ENCODE assay signal across 24 cellular contexts in genomic region chr10:127881262-127881661, GRCh38. TPM values are rescaled to one million over a fixed set of nuclear protein-coding genes. Genes with fewer than 3 reads are reported as not detected.
DNase-seq lines count a peak whose midpoint lies in the region; ATAC-seq, FAIRE-seq and TF ChIP-seq lines count a peak whose summit lies in the region.
"Had no signal": no experiment of that assay in that cellular context is flagged by ENCODE, and none has a peak within 500 bp of the region (broad histone marks: within the 10 kb centered on the region; RNA-seq: fewer than 3 reads in every experiment).

No MANE protein-coding gene starts in this region.

- H3K9ac ChIP-seq in colonic mucosa (ENCODE audit: low read depth in 2 of 2, low read length in 2 of 2) (peak overlapping the region in 1 of 2 donors; percentile 38), stomach smooth muscle (ENCODE audit: low read length in 2 of 2) (no peak overlapping the region)

- no peak for ATAC-seq in lung (ENCODE audit: insufficient read depth, low FRiP score)

- peaks cover 16% of the 10 kb centered on the region for H3K27me3 Mint-ChIP-seq in nephron progenitor cell (ENCODE audit: low read depth, poor library complexity)
- peaks cover 2% of the 10 kb centered on the region for H3K27me3 Mint-ChIP-seq in activated CD4-positive, alpha-beta T cell treated with anti-CD3 and anti-CD28 coated beads, Interleukin-2, amount 10 ng/mL, durations not matched to agents 24 days and 14 days
- H3K27me3 Mint-ChIP-seq: activated CD4-positive, alpha-beta T cell treated with anti-CD3 and anti-CD28 coated beads, Interleukin-2, amount 10 ng/mL, durations not matched to agents 7 days and 5 days had no signal

- DNase-seq in NCI-H526 (lab: John Stamatoyannopoulos, UW) (peak; percentile 84 to 92), colonic mucosa (peak; percentile 82), lung (ENCODE audit: low spot score) (peak; percentile 16), nephron progenitor cell (no peak), GM12891 (ENCODE audit: insufficient read length, low spot score) (no peak), GM10266 (ENCODE audit: extremely low spot score) (no peak)
- no peak for DNase-seq in activated CD4-positive, alpha-beta T cell treated with anti-CD3 and anti-CD28 coated beads, Interleukin-2, amount 10 ng/mL, durations not matched to agents 24 days and 14 days
- DNase-seq: activated CD4-positive, alpha-beta T cell treated with anti-CD3 and anti-CD28 coated beads, Interleukin-2, amount 10 ng/mL, durations not matched to agents 7 days and 5 days; activated naive CD4-positive, alpha-beta T cell treated with Interleukin-2 at 50 U/mL for 16 hours; BE2C; NCI-H1436; RPMI8226; stimulated activated CD8-positive, alpha-beta memory T cell treated with anti-CD3 and anti-CD28 coated beads, Interleukin-4, amount 100 ng/mL, for 48 hours had no signal

- H3K36me3 Mint-ChIP-seq in nephron progenitor cell (ENCODE audit: low read depth): no peaks in the 10 kb centered on the region
- no peaks in the 10 kb centered on the region for H3K36me3 Mint-ChIP-seq in activated CD4-positive, alpha-beta T cell treated with anti-CD3 and anti-CD28 coated beads, Interleukin-2, amount 10 ng/mL, durations not matched to agents 24 days and 14 days (ENCODE audit: low read depth)

- H3K27me3 ChIP-seq in colonic mucosa: no peaks in the 10 kb centered on the region
- no peaks in the 10 kb centered on the region for H3K27me3 ChIP-seq in lung (ENCODE audit: control insufficient read depth, insufficient read depth)
- peaks cover 0 to 3% of the 10 kb centered on the region in 2 donors for H3K27me3 ChIP-seq in stomach smooth muscle (ENCODE audit: control insufficient read depth in 1 of 2, insufficient read depth in 2 of 2, low read length in 2 of 2)
- H3K27me3 ChIP-seq: BE2C, suprapubic skin had no signal

- intact Hi-C loops in colonic mucosa (cut with DNase I): no loop called here
- intact Hi-C loops in activated CD4-positive, alpha-beta T cell treated with anti-CD3 and anti-CD28 coated beads, Interleukin-2, amount 10 ng/mL, durations not matched to agents 24 days and 14 days (cut with micrococcal nuclease): no loop called here

- no peak overlapping the region for H3K4me3 Mint-ChIP-seq in nephron progenitor cell
- H3K4me3 Mint-ChIP-seq in activated CD4-positive, alpha-beta T cell treated with anti-CD3 and anti-CD28 coated beads, Interleukin-2, amount 10 ng/mL, durations not matched to agents 24 days and 14 days: no peak overlapping the region
- H3K4me3 Mint-ChIP-seq: activated CD4-positive, alpha-beta T cell treated with anti-CD3 and anti-CD28 coated beads, Interleukin-2, amount 10 ng/mL, durations not matched to agents 7 days and 5 days had no signal

- no peak for TF ChIP-seq POLR2A in GM12891 (IDR thresholded peaks at IDR 0.05; ENCODE audit: low read depth, low read length)

- TF ChIP-seq CTCF in colonic mucosa (IDR thresholded peaks at IDR 0.05) (no peak), lung (IDR thresholded peaks at IDR 0.05; ENCODE audit: control extremely low read depth, extremely low read depth) (no peak), nephron progenitor cell (IDR thresholded peaks at IDR 0.05) (no peak), GM10266 (IDR thresholded peaks at IDR 0.05; ENCODE audit: control insufficient read depth, insufficient read depth, low read depth, missing control alignments) (no peak)

- no peaks in the 10 kb centered on the region for H3K9me3 Mint-ChIP-seq in nephron progenitor cell
- H3K9me3 Mint-ChIP-seq in activated CD4-positive, alpha-beta T cell treated with anti-CD3 and anti-CD28 coated beads, Interleukin-2, amount 10 ng/mL, durations not matched to agents 24 days and 14 days: no peaks in the 10 kb centered on the region
- H3K9me3 Mint-ChIP-seq: activated CD4-positive, alpha-beta T cell treated with anti-CD3 and anti-CD28 coated beads, Interleukin-2, amount 10 ng/mL, durations not matched to agents 7 days and 5 days had no signal

- H3K9me3 ChIP-seq in colonic mucosa (no peaks in the 10 kb centered on the region), lung (ENCODE audit: control insufficient read depth in 2 of 2, insufficient read depth in 1 of 2, low read length in 1 of 2) (no peaks in the 10 kb centered on the region), stomach smooth muscle (ENCODE audit: control insufficient read depth in 2 of 2, low read length in 2 of 2) (no peaks in the 10 kb centered on the region)
- H3K9me3 ChIP-seq: BE2C, suprapubic skin had no signal

- no peak for FAIRE-seq in GM12891 (lab: Jason Lieb, UNC)
- FAIRE-seq: astrocyte, colon, GM12892 had no signal

- H3K27ac ChIP-seq in colonic mucosa (peak overlapping the region; percentile 65), lung (ENCODE audit: low read depth in 1 of 2, low read length in 1 of 2) (peak overlapping the region in 1 of 2 donors; percentile 15), stomach smooth muscle (ENCODE audit: low read length) (peak overlapping the region; percentile 18)
- H3K27ac ChIP-seq: suprapubic skin had no signal

- H3K4me1 ChIP-seq in colonic mucosa (peaks cover 9% of the 10 kb centered on the region), lung (ENCODE audit: control insufficient read depth in 2 of 2, insufficient read depth in 2 of 2, low read length in 2 of 2) (no peaks in the 10 kb centered on the region), stomach smooth muscle (ENCODE audit: control insufficient read depth, insufficient read depth, low read length) (no peaks in the 10 kb centered on the region)
- H3K4me1 ChIP-seq: BE2C, suprapubic skin had no signal

- peaks cover 10% of the 10 kb centered on the region for H3K4me1 Mint-ChIP-seq in nephron progenitor cell
- H3K4me1 Mint-ChIP-seq in activated CD4-positive, alpha-beta T cell treated with anti-CD3 and anti-CD28 coated beads, Interleukin-2, amount 10 ng/mL, durations not matched to agents 24 days and 14 days: peaks cover 15% of the 10 kb centered on the region

- no peak overlapping the region for H3K27ac Mint-ChIP-seq in nephron progenitor cell
- no peak overlapping the region for H3K27ac Mint-ChIP-seq in activated CD4-positive, alpha-beta T cell treated with anti-CD3 and anti-CD28 coated beads, Interleukin-2, amount 10 ng/mL, durations not matched to agents 24 days and 14 days

- H3K36me3 ChIP-seq in colonic mucosa: no peaks in the 10 kb centered on the region
- H3K36me3 ChIP-seq in lung (ENCODE audit: control insufficient read depth in 2 of 2, insufficient read depth in 2 of 2, low read length in 2 of 2): no peaks in the 10 kb centered on the region
- no peaks in the 10 kb centered on the region for H3K36me3 ChIP-seq in stomach smooth muscle (ENCODE audit: control insufficient read depth in 2 of 2, insufficient read depth in 2 of 2, low read length in 2 of 2)
- H3K36me3 ChIP-seq: BE2C, suprapubic skin had no signal

- 91 to 96% methylated on average over 8 of the region's 8 CpGs for WGBS in lung, 2 donors

- H3K4me3 ChIP-seq in colonic mucosa (no peak overlapping the region), lung (no peak overlapping the region), stomach smooth muscle (ENCODE audit: low read length in 2 of 2) (no peak overlapping the region)
- H3K4me3 ChIP-seq: skin epidermis, suprapubic skin had no signal

TF ChIP-seq in GM12891, 5 proteins besides CTCF, POLR2A, EP300 and RAD21:
- TF ChIP-seq POLR2AphosphoS5 (IDR thresholded peaks at IDR 0.05; ENCODE audit: low read depth, low read length) (no peak), PAX5 (IDR thresholded peaks at IDR 0.05; ENCODE audit: insufficient read depth, low read length, severe bottlenecking) (no peak), TAF1 (IDR thresholded peaks at IDR 0.05; ENCODE audit: low read depth, low read length) (no peak), SPI1 (IDR thresholded peaks at IDR 0.05; ENCODE audit: low read depth, low read length) (no peak), POU2F2 (IDR thresholded peaks at IDR 0.05; ENCODE audit: low read depth, low read length) (no peak)

RNA-seq across cellular contexts. Expression of gene CLRN3, which starts 11.5 kb away (rescaled TPM):
- total RNA-seq in colonic mucosa: 100 to 1,000 TPM in 1 of 2 donors, 10 to 100 TPM in 1; 76.8 to 110 TPM
- not detected for total RNA-seq in lung
- polyA plus RNA-seq in lung: under 1 TPM; 0.10 to 0.12 TPM
- polyA plus RNA-seq in GM12891 (2012; ENCODE audit: low read depth, missing spikeins): not detected
- not detected in 2 replicates for total RNA-seq in activated CD4-positive, alpha-beta T cell treated with anti-CD3 and anti-CD28 coated beads, Interleukin-2, amount 10 ng/mL, durations not matched to agents 24 days and 14 days
- total RNA-seq: activated CD4-positive, alpha-beta T cell treated with anti-CD3 and anti-CD28 coated beads, Interleukin-2, amount 10 ng/mL, durations not matched to agents 7 days and 5 days; astrocyte; endothelial cell of umbilical vein; fibroblast of villous mesenchyme; kidney epithelial cell; mononuclear cell; osteoblast; suprapubic skin had no signal

RNA-seq across cellular contexts. Expression of gene PTPRE, which starts 25.6 kb away (rescaled TPM):
- total RNA-seq in colonic mucosa (10 to 100 TPM; 15.9 to 18.8 TPM), lung (10 to 100 TPM; 27.3 to 68.7 TPM)
- 10 to 100 TPM; 15.5 to 45.7 TPM for polyA plus RNA-seq in lung
- 1.4 TPM for polyA plus RNA-seq in GM12891 (2012; ENCODE audit: low read depth, missing spikeins)
- 33.6 and 35.8 TPM in 2 replicates for total RNA-seq in activated CD4-positive, alpha-beta T cell treated with anti-CD3 and anti-CD28 coated beads, Interleukin-2, amount 10 ng/mL, durations not matched to agents 24 days and 14 days

Comparison
In these comparisons a context has a peak if more than half of its experiments do, and no peak if none do; other contexts are left out.
1. DNase-seq: peak in NCI-H526 (2 of 2), colonic mucosa (single experiment) and lung (single experiment); none in nephron progenitor cell (single experiment), GM12891 (single experiment), GM10266 (single experiment) and activated CD4-positive, alpha-beta T cell treated with anti-CD3 and anti-CD28 coated beads, Interleukin-2, amount 10 ng/mL, durations not matched to agents 24 days and 14 days (single experiment).
2. RNA of gene CLRN3, which starts 11.5 kb away (total RNA-seq): 76.8 to 110 TPM in colonic mucosa; not detected in lung and not detected in activated CD4-positive, alpha-beta T cell treated with anti-CD3 and anti-CD28 coated beads, Interleukin-2, amount 10 ng/mL, durations not matched to agents 24 days and 14 days; every median in the first group is over 10 times any median in the second.